In the genomic region with DNA sequence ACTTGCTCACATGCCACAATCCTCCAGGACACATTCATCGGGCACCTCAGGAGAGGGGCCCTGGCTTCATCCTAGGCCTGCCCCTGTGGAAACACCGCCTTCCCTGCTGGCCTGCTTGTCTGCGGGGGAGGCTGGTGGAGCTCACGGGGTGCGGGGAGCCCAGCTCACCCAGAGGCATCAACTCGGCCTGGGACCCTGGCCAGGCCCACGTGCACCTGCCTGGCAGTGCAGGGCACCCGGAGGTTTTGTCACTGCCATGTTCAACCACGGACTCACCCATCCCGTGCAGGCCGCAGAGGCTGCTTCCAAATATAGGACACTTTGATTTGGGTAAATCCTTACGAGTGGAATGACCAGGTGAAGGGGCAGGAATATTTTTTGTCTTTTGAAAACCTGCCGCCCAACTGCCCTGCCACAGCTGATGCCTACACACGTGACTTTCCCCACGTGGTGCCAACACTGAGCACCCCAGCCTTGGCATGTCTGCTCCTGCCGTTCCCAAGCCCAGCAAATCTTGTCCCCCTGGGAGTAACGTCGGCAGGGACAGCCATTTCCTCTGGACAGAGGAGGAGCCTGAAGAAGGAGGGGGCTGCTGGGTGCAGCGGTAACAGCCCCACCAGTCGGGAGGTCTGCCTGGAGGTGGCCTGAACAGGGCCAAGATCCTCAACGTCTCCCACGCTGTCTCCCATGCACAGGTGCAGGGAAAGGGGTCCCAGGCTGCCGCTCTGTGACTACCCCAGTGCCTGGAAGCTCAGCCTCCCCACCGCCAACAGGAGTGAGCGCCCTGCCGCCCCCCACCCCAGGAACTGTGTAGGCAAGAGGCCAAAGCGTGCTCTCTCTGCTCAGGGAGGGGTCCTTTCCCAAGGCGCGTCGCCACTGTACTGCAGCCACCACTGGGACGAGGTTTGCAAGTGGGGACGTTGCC, we compare ENCODE assay signal across 14 cellular contexts. TPM values are rescaled to one million over a fixed set of nuclear protein-coding genes. Genes with fewer than 3 reads are reported as not detected.
DNase-seq lines count a peak whose midpoint lies in the region; ATAC-seq, FAIRE-seq and TF ChIP-seq lines count a peak whose summit lies in the region.
"Had no signal": no experiment of that assay in that cellular context is flagged by ENCODE, and none has a peak within 500 bp of the region (broad histone marks: within the 10 kb centered on the region; RNA-seq: fewer than 3 reads in every experiment).

No MANE protein-coding gene starts in this region.

- H2AFZ ChIP-seq in mammary epithelial cell (ENCODE audit: low read depth, low read length), result no peak overlapping the region

- no peaks in the 10 kb centered on the region for H3K27me3 ChIP-seq in mammary epithelial cell (ENCODE audit: insufficient read depth, low read length)
- H3K27me3 ChIP-seq: gastroesophageal sphincter had no signal

- FAIRE-seq in frontal cortex (lab: Jason Lieb, UNC), result no peak

- no peaks in the 10 kb centered on the region for H4K20me1 ChIP-seq in mammary epithelial cell (ENCODE audit: insufficient read depth, low read length)

- intact Hi-C loops in mammary epithelial cell (cut with micrococcal nuclease), result no loop called here
- intact Hi-C loops in activated naive CD4-positive, alpha-beta T cell treated with anti-CD3 and anti-CD28 coated beads for 36 hours (cut with micrococcal nuclease), result no loop called here

- H3K27ac ChIP-seq in mammary epithelial cell (ENCODE audit: insufficient read depth, low read depth, low read length), result no peak overlapping the region

- TF ChIP-seq CTCF in neural crest cell (conservative IDR thresholded peaks at IDR 0.05), result no peak
- no peak for TF ChIP-seq CTCF in mammary epithelial cell (conservative IDR thresholded peaks at IDR 0.05 in 1 of 2, IDR thresholded peaks at IDR 0.05 in 1 of 2; ENCODE audit: extremely low read depth in 1 of 2, insufficient read depth in 1 of 2, low read depth in 1 of 2, low read length in 2 of 2)

- no peak overlapping the region for H3K4me2 ChIP-seq in mammary epithelial cell (ENCODE audit: insufficient read depth, low read depth, low read length)

- H3K9me3 ChIP-seq in mammary epithelial cell (replicated peaks; ENCODE audit: insufficient read depth, low read length), result no peaks in the 10 kb centered on the region
- H3K9me3 ChIP-seq: gastroesophageal sphincter had no signal

- in situ Hi-C loops in mammary epithelial cell (cut with MboI; ENCODE audit: low sequenced_read_pairs in 2 of 2), result no loop called here

- ATAC-seq in stimulated activated naive CD8-positive, alpha-beta T cell treated with anti-CD3 and anti-CD28 coated beads, Interleukin-15, Interleukin-2, amounts not matched to agents 100 U/mL and 50 U/mL, for 24 hours, result no peak
- ATAC-seq in stimulated activated naive CD8-positive, alpha-beta T cell treated with anti-CD3 and anti-CD28 coated beads, Interleukin-15, amount 100 ng/mL, for 72 hours, result no peak
- ATAC-seq in HG02759 (IDR thresholded peaks at IDR 0.05; ENCODE audit: unreplicated experiment), result no peak
- ATAC-seq: gastroesophageal sphincter had no signal

- no peaks in the 10 kb centered on the region for H3K4me1 Mint-ChIP-seq in stimulated activated naive CD8-positive, alpha-beta T cell treated with anti-CD3 and anti-CD28 coated beads, Interleukin-15, amount 100 ng/mL, for 72 hours
- H3K4me1 Mint-ChIP-seq in neural crest cell, result no peaks in the 10 kb centered on the region
- H3K4me1 Mint-ChIP-seq in activated naive CD4-positive, alpha-beta T cell treated with anti-CD3 and anti-CD28 coated beads for 36 hours (ENCODE audit: low read depth), result no peaks in the 10 kb centered on the region
- H3K4me1 Mint-ChIP-seq: activated naive CD8-positive, alpha-beta T cell treated with anti-CD3 and anti-CD28 coated beads, Interleukin-2, amount 10 ng/mL, durations not matched to agents 7 days and 5 days had no signal

- H3K9me3 Mint-ChIP-seq in stimulated activated naive CD8-positive, alpha-beta T cell treated with anti-CD3 and anti-CD28 coated beads, Interleukin-15, amount 100 ng/mL, for 72 hours, result no peaks in the 10 kb centered on the region
- H3K9me3 Mint-ChIP-seq in neural crest cell, result no peaks in the 10 kb centered on the region
- H3K9me3 Mint-ChIP-seq in activated naive CD4-positive, alpha-beta T cell treated with anti-CD3 and anti-CD28 coated beads for 36 hours, result no peaks in the 10 kb centered on the region
- H3K9me3 Mint-ChIP-seq: activated naive CD8-positive, alpha-beta T cell treated with anti-CD3 and anti-CD28 coated beads, Interleukin-2, amount 10 ng/mL, durations not matched to agents 7 days and 5 days had no signal

- no peak overlapping the region for H3K4me3 Mint-ChIP-seq in stimulated activated naive CD8-positive, alpha-beta T cell treated with anti-CD3 and anti-CD28 coated beads, Interleukin-15, amount 100 ng/mL, for 72 hours
- peak overlapping the region; percentile 34 for H3K4me3 Mint-ChIP-seq in neural crest cell
- no peak overlapping the region for H3K4me3 Mint-ChIP-seq in activated naive CD4-positive, alpha-beta T cell treated with anti-CD3 and anti-CD28 coated beads for 36 hours
- H3K4me3 Mint-ChIP-seq: activated naive CD8-positive, alpha-beta T cell treated with anti-CD3 and anti-CD28 coated beads, Interleukin-2, amount 10 ng/mL, durations not matched to agents 7 days and 5 days had no signal

- no TSS peak for BruUV-seq in mammary epithelial cell (replicated peaks; lab: Mats Ljungman, UMichigan)

- H3K4me3 ChIP-seq in mammary epithelial cell (replicated peaks in 1 of 3; ENCODE audit: insufficient read depth in 1 of 3, low read depth in 2 of 3, low read length in 3 of 3), result no peak overlapping the region
- H3K4me3 ChIP-seq: gastroesophageal sphincter, SK-N-MC had no signal

- H3K79me2 ChIP-seq in mammary epithelial cell (ENCODE audit: insufficient read depth, low read length), result peaks cover 10% of the 10 kb centered on the region

- H3K27me3 Mint-ChIP-seq in stimulated activated naive CD8-positive, alpha-beta T cell treated with anti-CD3 and anti-CD28 coated beads, Interleukin-15, amount 100 ng/mL, for 72 hours, result no peaks in the 10 kb centered on the region
- no peaks in the 10 kb centered on the region for H3K27me3 Mint-ChIP-seq in neural crest cell (ENCODE audit: low read depth)
- no peaks in the 10 kb centered on the region for H3K27me3 Mint-ChIP-seq in activated naive CD4-positive, alpha-beta T cell treated with anti-CD3 and anti-CD28 coated beads for 36 hours (ENCODE audit: low read depth)
- H3K27me3 Mint-ChIP-seq: activated naive CD8-positive, alpha-beta T cell treated with anti-CD3 and anti-CD28 coated beads, Interleukin-2, amount 10 ng/mL, durations not matched to agents 7 days and 5 days had no signal

- H3K9ac ChIP-seq in mammary epithelial cell (ENCODE audit: insufficient read depth, low read length), result no peak overlapping the region

- no peaks in the 10 kb centered on the region for H3K36me3 ChIP-seq in mammary epithelial cell (ENCODE audit: insufficient read depth, low read length)

- DNase-seq in stimulated activated naive CD8-positive, alpha-beta T cell treated with anti-CD3 and anti-CD28 coated beads, Interleukin-15, Interleukin-2, amounts not matched to agents 100 U/mL and 50 U/mL, for 24 hours, result peak; percentile 1
- no peak for DNase-seq in stimulated activated naive CD8-positive, alpha-beta T cell treated with anti-CD3 and anti-CD28 coated beads, Interleukin-15, amount 100 ng/mL, for 72 hours
- DNase-seq in frontal cortex (ENCODE audit: low spot score in 2 of 2) (peak; percentile 18 to 27), neural crest cell (ENCODE audit: low read depth, low spot score) (no peak), mammary epithelial cell (no peak), EL (no peak)
- DNase-seq in activated naive CD4-positive, alpha-beta T cell treated with anti-CD3 and anti-CD28 coated beads for 36 hours, result no peak
- DNase-seq: activated naive CD8-positive, alpha-beta T cell treated with anti-CD3 and anti-CD28 coated beads, Interleukin-2, amount 10 ng/mL, durations not matched to agents 7 days and 5 days; NCI-H146; NCI-H748 treated with DMSO at 0.1 percent for 48 hours; trophoblast cell had no signal

- 87% methylated on average over 30 of the region's 32 CpGs for WGBS in mammary epithelial cell (ENCODE audit: low coverage, missing lambda C conversion rate)

- no peak overlapping the region for H3K27ac Mint-ChIP-seq in stimulated activated naive CD8-positive, alpha-beta T cell treated with anti-CD3 and anti-CD28 coated beads, Interleukin-15, amount 100 ng/mL, for 72 hours
- H3K27ac Mint-ChIP-seq in neural crest cell (ENCODE audit: unreplicated experiment), result peak overlapping the region; percentile 6
- H3K27ac Mint-ChIP-seq in activated naive CD4-positive, alpha-beta T cell treated with anti-CD3 and anti-CD28 coated beads for 36 hours, result no peak overlapping the region
- H3K27ac Mint-ChIP-seq: activated naive CD8-positive, alpha-beta T cell treated with anti-CD3 and anti-CD28 coated beads, Interleukin-2, amount 10 ng/mL, durations not matched to agents 7 days and 5 days had no signal

- H3K36me3 Mint-ChIP-seq in neural crest cell (ENCODE audit: low read depth), result no peaks in the 10 kb centered on the region
- H3K36me3 Mint-ChIP-seq in activated naive CD4-positive, alpha-beta T cell treated with anti-CD3 and anti-CD28 coated beads for 36 hours (ENCODE audit: low read depth), result no peaks in the 10 kb centered on the region
- H3K36me3 Mint-ChIP-seq: activated naive CD8-positive, alpha-beta T cell treated with anti-CD3 and anti-CD28 coated beads, Interleukin-2, amount 10 ng/mL, durations not matched to agents 7 days and 5 days had no signal

- peaks cover 31% of the 10 kb centered on the region for H3K4me1 ChIP-seq in mammary epithelial cell (ENCODE audit: insufficient read depth, low read length)

- dilution Hi-C loops in mammary epithelial cell (cut with HindIII; ENCODE audit: low sequenced_read_pairs), result no loop called here

- CTCF ChIA-PET in mammary epithelial cell (lab: Charles Lee; ENCODE audit: low non-redundant PET), result no interaction called here
- CTCF ChIA-PET in activated naive CD4-positive, alpha-beta T cell treated with anti-CD3 and anti-CD28 coated beads for 36 hours (lab: Charles Lee), result no interaction called here

RNA-seq across cellular contexts. Expression of gene MXD4, which starts 8.5 kb away (rescaled TPM):
- 17.5 TPM for total RNA-seq in frontal cortex
- total RNA-seq in neural crest cell, result 47.1 and 54.3 TPM in 2 replicates
- total RNA-seq in mammary epithelial cell, result 10 to 100 TPM; 26.0 to 36.8 TPM
- polyA plus RNA-seq in mammary epithelial cell, result 17.8 TPM
- 12.4 TPM for polyA minus RNA-seq in mammary epithelial cell
- total RNA-seq in activated naive CD4-positive, alpha-beta T cell treated with anti-CD3 and anti-CD28 coated beads for 36 hours, result 1 to 10 TPM; 2.3 to 2.7 TPM

RNA-seq across cellular contexts. Expression of gene HAUS3, which starts 11.5 kb away (rescaled TPM):
- total RNA-seq in frontal cortex (42.0 TPM), neural crest cell (26.1 and 26.9 TPM in 2 replicates), mammary epithelial cell (10 to 100 TPM in 1 of 2 donors, 1 to 10 TPM in 1; 9.2 to 12.8 TPM)
- 4.2 TPM for polyA plus RNA-seq in mammary epithelial cell
- polyA minus RNA-seq in mammary epithelial cell, result 3.5 TPM
- 10 to 100 TPM; 18.0 to 18.1 TPM for total RNA-seq in activated naive CD4-positive, alpha-beta T cell treated with anti-CD3 and anti-CD28 coated beads for 36 hours

RNA-seq across cellular contexts. Expression of gene POLN, which starts 11.5 kb away (rescaled TPM):
- total RNA-seq in frontal cortex (8.6 TPM), neural crest cell (4.0 and 5.6 TPM in 2 replicates), mammary epithelial cell (under 1 TPM; 0.42 to 0.83 TPM)
- polyA plus RNA-seq in mammary epithelial cell, result 0.18 TPM
- polyA minus RNA-seq in mammary epithelial cell, result not detected
- 1 to 10 TPM in 1 of 2 experiments, under 1 TPM in 1; 0.91 to 1.3 TPM for total RNA-seq in activated naive CD4-positive, alpha-beta T cell treated with anti-CD3 and anti-CD28 coated beads for 36 hours

Comparison
In these comparisons a context has a peak if more than half of its experiments do, and no peak if none do; other contexts are left out.
1. DNase-seq: peak in stimulated activated naive CD8-positive, alpha-beta T cell treated with anti-CD3 and anti-CD28 coated beads, Interleukin-15, Interleukin-2, amounts not matched to agents 100 U/mL and 50 U/mL, for 24 hours (single experiment) and frontal cortex (2 of 2); none in stimulated activated naive CD8-positive, alpha-beta T cell treated with anti-CD3 and anti-CD28 coated beads, Interleukin-15, amount 100 ng/mL, for 72 hours (0 of 2), neural crest cell (single experiment), mammary epithelial cell (single experiment), EL (single experiment) and activated naive CD4-positive, alpha-beta T cell treated with anti-CD3 and anti-CD28 coated beads for 36 hours (single experiment).